In the genomic region with DNA sequence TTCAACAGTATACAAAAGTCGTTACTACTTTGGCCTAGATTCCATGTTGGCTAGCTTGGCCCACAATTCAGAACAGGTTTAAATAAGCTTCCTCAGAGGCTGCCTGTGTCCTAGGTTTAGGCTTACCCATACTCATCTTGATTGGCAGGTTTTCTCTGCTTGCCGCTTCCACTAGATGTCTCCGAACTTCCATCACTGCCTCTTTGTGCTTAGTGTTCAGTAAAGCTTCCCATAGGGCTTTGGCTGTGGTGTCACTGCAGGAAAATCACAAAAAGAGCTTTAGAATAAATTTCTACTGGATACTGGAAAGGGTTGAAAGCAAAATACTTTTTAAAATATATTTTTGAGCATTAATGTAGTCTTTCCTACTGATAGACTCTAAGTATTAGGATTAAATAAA, we compare ENCODE assay signal across 10 cellular contexts. TPM values are rescaled to one million over a fixed set of nuclear protein-coding genes. Genes with fewer than 3 reads are reported as not detected.
DNase-seq lines count a peak whose midpoint lies in the region; ATAC-seq and TF ChIP-seq lines count a peak whose summit lies in the region.
"Had no signal": no experiment of that assay in that cellular context is flagged by ENCODE, and none has a peak within 500 bp of the region (broad histone marks: within the 10 kb centered on the region; RNA-seq: fewer than 3 reads in every experiment).

No MANE protein-coding gene starts in this region.

- H4K20me1 ChIP-seq in PC-3 (ENCODE audit: low read length): no peaks in the 10 kb centered on the region

- no peaks in the 10 kb centered on the region for H3K27me3 Mint-ChIP-seq in CD4-positive, alpha-beta memory T cell
- H3K27me3 Mint-ChIP-seq: activated B cell treated with CpG ODN at 0.5 μM for 24 hours had no signal

- POLR2A ChIA-PET in PC-3 (lab: Charles Lee; ENCODE audit: unreplicated experiment): no interaction called here
- POLR2A ChIA-PET in CD4-positive, alpha-beta memory T cell (lab: Charles Lee; ENCODE audit: partially characterized antibody): no interaction called here

- no peaks in the 10 kb centered on the region for H3K79me2 ChIP-seq in PC-3 (ENCODE audit: low read length)

- H3K9me3 ChIP-seq in PC-3 (ENCODE audit: low read length): no peaks in the 10 kb centered on the region
- H3K9me3 ChIP-seq in CD4-positive, alpha-beta memory T cell (ENCODE audit: control insufficient read depth in 1 of 2, low read length in 2 of 2): no peaks in the 10 kb centered on the region
- H3K9me3 ChIP-seq: upper lobe of left lung had no signal

- H3K9ac ChIP-seq in PC-3 (ENCODE audit: low read length): no peak overlapping the region

- intact Hi-C loops in PC-3 (cut with micrococcal nuclease): loop anchor here (1.0 to 5.0 kb wide), 3 partner anchors 116 to 921 kb away; no protein-coding TSS in a partner anchor
- intact Hi-C loops in CD4-positive, alpha-beta memory T cell (cut with micrococcal nuclease): no loop called here

- no peaks in the 10 kb centered on the region for H3K27me3 ChIP-seq in PC-3 (ENCODE audit: low read length)
- no peaks in the 10 kb centered on the region for H3K27me3 ChIP-seq in CD4-positive, alpha-beta memory T cell (ENCODE audit: insufficient read depth, low read length)
- H3K27me3 ChIP-seq: upper lobe of left lung had no signal

- H3K4me2 ChIP-seq in PC-3 (ENCODE audit: low read length): no peak overlapping the region

- peaks cover 18 to 25% (median 22%) of the 10 kb centered on the region in 4 donors for H3K4me1 Mint-ChIP-seq in CD4-positive, alpha-beta memory T cell

- BruUV-seq in PC-3 (replicated peaks; lab: Mats Ljungman, UMichigan): no TSS peak

- H3K27ac Mint-ChIP-seq in CD4-positive, alpha-beta memory T cell: peak overlapping the region in 2 of 7 donors; percentile 54 to 58
- H3K27ac Mint-ChIP-seq: activated B cell treated with CpG ODN at 0.5 μM for 24 hours had no signal

- peaks cover 0 to 2% (median 0%) of the 10 kb centered on the region in 8 donors for H3K9me3 Mint-ChIP-seq in CD4-positive, alpha-beta memory T cell
- H3K9me3 Mint-ChIP-seq: activated B cell treated with CpG ODN at 0.5 μM for 24 hours had no signal

- CTCF ChIA-PET in PC-3 (lab: Charles Lee): interaction anchor here (0.6 to 1.4 kb wide), 6 partner anchors 34 to 920 kb away, joined by 3 to 8 read pairs (median 4); no protein-coding TSS in a partner anchor
- CTCF ChIA-PET in CD4-positive, alpha-beta memory T cell (lab: Charles Lee; ENCODE audit: partially characterized antibody): interaction anchor here (0.8 kb wide), 1 partner anchor 921 kb away, joined by 3 read pairs; no protein-coding TSS in a partner anchor

- H2AFZ ChIP-seq in PC-3 (ENCODE audit: low read length): no peak overlapping the region

- no peaks in the 10 kb centered on the region for H3K9me2 ChIP-seq in PC-3 (replicated peaks; ENCODE audit: low read length)

- no peak overlapping the region for H3K27ac ChIP-seq in PC-3 (ENCODE audit: low read length)
- no peak overlapping the region for H3K27ac ChIP-seq in CD4-positive, alpha-beta memory T cell (ENCODE audit: low read depth, low read length)
- H3K27ac ChIP-seq: upper lobe of left lung had no signal

- H3K4me3 ChIP-seq in PC-3 (ENCODE audit: low read length): no peak overlapping the region
- H3K4me3 ChIP-seq in CD4-positive, alpha-beta memory T cell (ENCODE audit: low read length in 2 of 2): no peak overlapping the region
- H3K4me3 ChIP-seq: upper lobe of left lung had no signal

- ATAC-seq in PC-3 (peak; percentile 85), HG02852 (IDR thresholded peaks at IDR 0.05; ENCODE audit: unreplicated experiment) (no peak)

- DNase-seq in DMS 273 (lab: John Stamatoyannopoulos, UW; ENCODE audit: unreplicated experiment): peak; percentile 0
- no peak for DNase-seq in DMS 273 treated with DMSO at 0.1 percent for 48 hours (lab: John Stamatoyannopoulos, UW)
- DNase-seq in PC-3: peak; percentile 53
- peak; percentile 48 for DNase-seq in fibroblast of gingiva (ENCODE audit: low read depth)
- DNase-seq in pons (ENCODE audit: low spot score): peak; percentile 90
- DNase-seq in CD4-positive, alpha-beta memory T cell: no peak
- DNase-seq in activated T-cell treated with anti-CD3 and anti-CD28 coated beads, Interleukin-2, amount 50 U/mL, for 48 hours: no peak
- DNase-seq: activated B cell treated with CpG ODN at 0.5 μM for 24 hours, upper lobe of left lung had no signal

- no peaks in the 10 kb centered on the region for H3F3A ChIP-seq in PC-3 (ENCODE audit: low read length, unreplicated experiment)

- no peaks in the 10 kb centered on the region for H3K4me1 ChIP-seq in PC-3 (ENCODE audit: insufficient read depth, low read length)
- peaks cover 12% of the 10 kb centered on the region for H3K4me1 ChIP-seq in CD4-positive, alpha-beta memory T cell (ENCODE audit: insufficient read depth, low read length)
- H3K4me1 ChIP-seq: upper lobe of left lung had no signal

- H3K36me3 Mint-ChIP-seq in CD4-positive, alpha-beta memory T cell: peaks cover 21 to 37% of the 10 kb centered on the region in 2 donors

- H3K4me3 Mint-ChIP-seq in CD4-positive, alpha-beta memory T cell: no peak overlapping the region
- H3K4me3 Mint-ChIP-seq: activated B cell treated with CpG ODN at 0.5 μM for 24 hours had no signal

- H3K36me3 ChIP-seq in PC-3 (ENCODE audit: low read depth, low read length): no peaks in the 10 kb centered on the region
- peaks cover 3% of the 10 kb centered on the region for H3K36me3 ChIP-seq in CD4-positive, alpha-beta memory T cell (ENCODE audit: insufficient read depth, low read length)

- peak; percentile 57 for TF ChIP-seq CTCF in PC-3 (conservative IDR thresholded peaks at IDR 0.05; ENCODE audit: low read depth, low read length)

RNA-seq across cellular contexts. Expression of a gene that starts 52.4 kb away (rescaled TPM):
- 36.6 and 40.7 TPM in 2 replicates for total RNA-seq in PC-3 (2014; rRNA removed)
- total RNA-seq in CD4-positive, alpha-beta memory T cell: 10 to 100 TPM; 12.4 to 13.1 TPM
- polyA plus RNA-seq in CD4-positive, alpha-beta memory T cell: 10 to 100 TPM; 14.0 to 21.2 TPM

Comparison
In these comparisons a context has a peak if more than half of its experiments do, and no peak if none do; other contexts are left out.
1. DNase-seq: peak in DMS 273 (single experiment), PC-3 (single experiment), fibroblast of gingiva (single experiment) and pons (single experiment); none in DMS 273 treated with DMSO at 0.1 percent for 48 hours (single experiment), CD4-positive, alpha-beta memory T cell (0 of 5) and activated T-cell treated with anti-CD3 and anti-CD28 coated beads, Interleukin-2, amount 50 U/mL, for 48 hours (0 of 2).